In genomic region chr1:174023438-174023837, GRCh38 we compare ENCODE assay signal across 8 cellular contexts. TPM values are rescaled to one million over a fixed set of nuclear protein-coding genes. Genes with fewer than 3 reads are reported as not detected.
DNase-seq lines count a peak whose midpoint lies in the region; ATAC-seq and TF ChIP-seq lines count a peak whose summit lies in the region.

No MANE protein-coding gene starts in this region.

- in situ Hi-C loops in Caki2 (cut with HindIII; ENCODE audit: low pct_unique_long_range_greater_than_20kb, low sequenced_read_pairs), result no loop called here

- peaks cover 39% of the 10 kb centered on the region for H3K4me1 Mint-ChIP-seq in activated B cell treated with CpG ODN at 0.5 μM for 24 hours

- intact Hi-C loops in activated B cell treated with CpG ODN at 0.5 μM for 24 hours (cut with micrococcal nuclease), result loop anchor here (2.0 to 5.0 kb wide), 5 partner anchors 193 to 1491 kb away; partner anchors contain the start of genes CENPL, DARS2, MRPS14 and SUCO

- POLR2A ChIA-PET in activated B cell treated with CpG ODN at 0.5 μM for 24 hours (lab: Charles Lee), result interaction anchor here (1.5 to 2.3 kb wide), 2 partner anchors 605 to 976 kb away, joined by 7 to 11 read pairs; partner anchors contain the start of gene CACYBP

- CTCF ChIA-PET in activated B cell treated with CpG ODN at 0.5 μM for 24 hours (lab: Charles Lee), result interaction anchor here (0.7 kb wide), 1 partner anchor 232 kb away, joined by 3 read pairs; no protein-coding TSS in a partner anchor

- peak overlapping the region; percentile 94 for H3K27ac ChIP-seq in cardiac muscle cell

- ATAC-seq in activated B cell treated with CpG ODN at 0.5 μM for 24 hours (ENCODE audit: low read depth) (no peak), GM19397 (IDR thresholded peaks at IDR 0.05; ENCODE audit: unreplicated experiment) (no peak)

- H3K4me3 ChIP-seq in cardiac muscle cell, result no peak overlapping the region
- no peak overlapping the region for H3K4me3 ChIP-seq in retinal pigment epithelial cell (ENCODE audit: low read length)

- no peaks in the 10 kb centered on the region for H3K9me3 ChIP-seq in cardiac muscle cell (ENCODE audit: low read depth)

- H3K27me3 Mint-ChIP-seq in activated B cell treated with CpG ODN at 0.5 μM for 24 hours, result no peaks in the 10 kb centered on the region

- no peaks in the 10 kb centered on the region for H3K9me3 Mint-ChIP-seq in activated B cell treated with CpG ODN at 0.5 μM for 24 hours

- peaks cover 17% of the 10 kb centered on the region for H3K36me3 Mint-ChIP-seq in activated B cell treated with CpG ODN at 0.5 μM for 24 hours (ENCODE audit: low read depth)

- TF ChIP-seq CTCF in activated B cell treated with CpG ODN at 0.5 μM for 24 hours (IDR thresholded peaks at IDR 0.05) (no peak), cardiac muscle cell (IDR thresholded peaks at IDR 0.05; ENCODE audit: low read depth, low read length) (no peak), retinal pigment epithelial cell (conservative IDR thresholded peaks at IDR 0.05; ENCODE audit: low read depth, low read length) (no peak)

- H3K27ac Mint-ChIP-seq in activated B cell treated with CpG ODN at 0.5 μM for 24 hours, result peak overlapping the region; percentile 96

- DNase-seq in Caki2 (ENCODE audit: low read depth) (peak; percentile 82), LoVo (ENCODE audit: low spot score) (peak; percentile 57), activated B cell treated with CpG ODN at 0.5 μM for 24 hours (no peak), cardiac muscle cell (ENCODE audit: low read depth in 1 of 2, low spot score in 1 of 2) (peak; percentile 47 to 54), retinal pigment epithelial cell (ENCODE audit: low read depth) (peak; percentile 84), GOT3 (lab: John Stamatoyannopoulos, UW) (no peak), OCI-M2 (lab: John Stamatoyannopoulos, UW; ENCODE audit: unreplicated experiment) (no peak)

- H3K4me1 ChIP-seq in cardiac muscle cell (ENCODE audit: low read depth), result peaks cover 29% of the 10 kb centered on the region

- H3K27me3 ChIP-seq in cardiac muscle cell, result no peaks in the 10 kb centered on the region

- peak overlapping the region; percentile 97 for H3K4me3 Mint-ChIP-seq in activated B cell treated with CpG ODN at 0.5 μM for 24 hours

- no peaks in the 10 kb centered on the region for H3K36me3 ChIP-seq in cardiac muscle cell

RNA-seq across cellular contexts. Expression of gene RC3H1, which starts 1.3 kb away (rescaled TPM):
- 6.9 and 9.4 TPM in 2 replicates for total RNA-seq in Caki2 (2014; rRNA removed; shearing (Covaris generic); ENCODE audit: low replicate concordance)
- total RNA-seq in activated B cell treated with CpG ODN at 0.5 μM for 24 hours (45.6 and 55.6 TPM in 2 replicates), cardiac muscle cell (17.6 and 28.1 TPM in 2 replicates)
- polyA plus RNA-seq in cardiac muscle cell, result 7.7 and 8.9 TPM in 2 replicates

Comparison
In these comparisons a context has a peak if more than half of its experiments do, and no peak if none do; other contexts are left out.
1. DNase-seq: peak in Caki2 (single experiment), LoVo (single experiment), cardiac muscle cell (2 of 2) and retinal pigment epithelial cell (single experiment); none in activated B cell treated with CpG ODN at 0.5 μM for 24 hours (single experiment), GOT3 (single experiment) and OCI-M2 (single experiment).